In the genomic region with DNA sequence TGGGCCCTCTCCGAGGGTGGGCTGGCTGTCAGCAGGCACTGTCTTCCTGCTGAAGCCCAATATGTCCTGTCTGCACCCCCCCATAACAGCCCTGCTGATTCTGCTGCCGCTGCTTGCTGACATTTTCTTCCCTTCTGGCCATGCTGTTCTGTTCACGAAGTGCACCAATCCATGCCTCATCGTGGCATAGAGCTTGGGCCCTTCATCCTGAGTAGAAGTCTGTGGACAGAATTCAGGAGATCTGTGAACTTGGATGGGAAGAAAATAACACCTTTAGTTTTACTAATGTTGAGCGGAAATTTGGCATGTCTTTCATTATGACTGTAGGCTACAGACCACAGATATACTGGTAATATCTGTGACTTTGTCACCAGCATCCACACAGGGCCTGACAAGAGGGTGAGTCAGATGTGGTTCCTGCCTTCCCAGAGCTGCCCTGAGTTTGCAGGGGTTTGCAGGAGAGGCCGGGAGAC, we compare ENCODE assay signal across 15 cellular contexts. TPM values are rescaled to one million over a fixed set of nuclear protein-coding genes. Genes with fewer than 3 reads are reported as not detected.
DNase-seq lines count a peak whose midpoint lies in the region; ATAC-seq and TF ChIP-seq lines count a peak whose summit lies in the region.
"Had no signal": no experiment of that assay in that cellular context is flagged by ENCODE, and none has a peak within 500 bp of the region (broad histone marks: within the 10 kb centered on the region; RNA-seq: fewer than 3 reads in every experiment).

No MANE protein-coding gene starts in this region.

- ATAC-seq in GM18502 (IDR thresholded peaks at IDR 0.05; ENCODE audit: poor library complexity, unreplicated experiment), result peak; percentile 63
- peak; percentile 67 for ATAC-seq in HG03097 (IDR thresholded peaks at IDR 0.05; ENCODE audit: low FRiP score, unreplicated experiment)
- ATAC-seq: esophagus mucosa; naive thymus-derived CD8-positive, alpha-beta T cell had no signal

- no peak for DNase-seq in CD4-positive, alpha-beta memory T cell
- no peak for DNase-seq in activated naive CD4-positive, alpha-beta T cell treated with anti-CD3 and anti-CD28 coated beads, Interleukin-2, amount 10 ng/mL, durations not matched to agents 7 days and 5 days
- DNase-seq in NCI-H1436 treated with DMSO at 0.1 percent for 48 hours (lab: John Stamatoyannopoulos, UW) (no peak), sigmoid colon (no peak), cardiac septum (ENCODE audit: low spot score) (no peak)
- no peak for DNase-seq in effector CD4-positive, alpha-beta T cell
- DNase-seq: aorta; C1 segment of cervical spinal cord; H7; naive thymus-derived CD8-positive, alpha-beta T cell; NCI-H2081 treated with DMSO at 0.1 percent for 48 hours had no signal

- H3K36me3 Mint-ChIP-seq in CD4-positive, alpha-beta memory T cell, result no peaks in the 10 kb centered on the region
- H3K36me3 Mint-ChIP-seq in activated naive CD4-positive, alpha-beta T cell treated with anti-CD3 and anti-CD28 coated beads, Interleukin-2, amount 10 ng/mL, durations not matched to agents 7 days and 5 days, result no peaks in the 10 kb centered on the region
- H3K36me3 Mint-ChIP-seq: naive thymus-derived CD8-positive, alpha-beta T cell had no signal

- H3K27ac Mint-ChIP-seq in CD4-positive, alpha-beta memory T cell, result peak overlapping the region in 4 of 7 donors; percentile 24 to 61 (median 42)
- peak overlapping the region; percentile 26 for H3K27ac Mint-ChIP-seq in activated naive CD4-positive, alpha-beta T cell treated with anti-CD3 and anti-CD28 coated beads, Interleukin-2, amount 10 ng/mL, durations not matched to agents 7 days and 5 days

- CTCF ChIA-PET in CD4-positive, alpha-beta memory T cell (lab: Charles Lee; ENCODE audit: partially characterized antibody), result no interaction called here
- CTCF ChIA-PET in activated naive CD4-positive, alpha-beta T cell treated with anti-CD3 and anti-CD28 coated beads, Interleukin-2, amount 10 ng/mL, durations not matched to agents 7 days and 5 days (lab: Charles Lee), result no interaction called here

- TF ChIP-seq CTCF in sigmoid colon (IDR thresholded peaks at IDR 0.05), result no peak

- no peaks in the 10 kb centered on the region for H3K4me1 ChIP-seq in CD4-positive, alpha-beta memory T cell (ENCODE audit: insufficient read depth, low read length)
- no peaks in the 10 kb centered on the region for H3K4me1 ChIP-seq in sigmoid colon

- 79 to 87% methylated on average over 6 of the region's 6 CpGs for WGBS in sigmoid colon, 2 donors

- POLR2A ChIA-PET in CD4-positive, alpha-beta memory T cell (lab: Charles Lee; ENCODE audit: partially characterized antibody), result no interaction called here

- intact Hi-C loops in CD4-positive, alpha-beta memory T cell (cut with micrococcal nuclease), result no loop called here
- intact Hi-C loops in sigmoid colon (cut with DNase I) (no loop called here), cardiac septum (cut with DNase I) (no loop called here)

- no peak for TF ChIP-seq EP300 in sigmoid colon (IDR thresholded peaks at IDR 0.05)

- no peaks in the 10 kb centered on the region for H3K27me3 ChIP-seq in CD4-positive, alpha-beta memory T cell (ENCODE audit: insufficient read depth, low read length)
- H3K27me3 ChIP-seq in sigmoid colon, result no peaks in the 10 kb centered on the region

- H3K27me3 Mint-ChIP-seq in CD4-positive, alpha-beta memory T cell, result peaks cover 0 to 2% of the 10 kb centered on the region in 2 donors
- peaks cover 6% of the 10 kb centered on the region for H3K27me3 Mint-ChIP-seq in activated naive CD4-positive, alpha-beta T cell treated with anti-CD3 and anti-CD28 coated beads, Interleukin-2, amount 10 ng/mL, durations not matched to agents 7 days and 5 days

- H3K9me3 Mint-ChIP-seq in CD4-positive, alpha-beta memory T cell, result peaks cover 0 to 3% (median 0%) of the 10 kb centered on the region in 8 donors
- H3K9me3 Mint-ChIP-seq in activated naive CD4-positive, alpha-beta T cell treated with anti-CD3 and anti-CD28 coated beads, Interleukin-2, amount 10 ng/mL, durations not matched to agents 7 days and 5 days, result no peaks in the 10 kb centered on the region
- H3K9me3 Mint-ChIP-seq: naive thymus-derived CD8-positive, alpha-beta T cell had no signal

- no peak overlapping the region for H3K27ac ChIP-seq in CD4-positive, alpha-beta memory T cell (ENCODE audit: low read depth, low read length)
- no peak overlapping the region for H3K27ac ChIP-seq in sigmoid colon
- H3K27ac ChIP-seq: VCaP had no signal

- peaks cover 2 to 14% (median 4%) of the 10 kb centered on the region in 4 donors for H3K4me1 Mint-ChIP-seq in CD4-positive, alpha-beta memory T cell
- H3K4me1 Mint-ChIP-seq in activated naive CD4-positive, alpha-beta T cell treated with anti-CD3 and anti-CD28 coated beads, Interleukin-2, amount 10 ng/mL, durations not matched to agents 7 days and 5 days, result peaks cover 6% of the 10 kb centered on the region

- no peaks in the 10 kb centered on the region for H3K36me3 ChIP-seq in CD4-positive, alpha-beta memory T cell (ENCODE audit: insufficient read depth, low read length)
- H3K36me3 ChIP-seq in sigmoid colon, result no peaks in the 10 kb centered on the region

- no peak for TF ChIP-seq POLR2A in sigmoid colon (IDR thresholded peaks at IDR 0.05)

- no peak overlapping the region for H3K4me3 Mint-ChIP-seq in CD4-positive, alpha-beta memory T cell
- H3K4me3 Mint-ChIP-seq in activated naive CD4-positive, alpha-beta T cell treated with anti-CD3 and anti-CD28 coated beads, Interleukin-2, amount 10 ng/mL, durations not matched to agents 7 days and 5 days, result no peak overlapping the region

- H3K4me3 ChIP-seq in CD4-positive, alpha-beta memory T cell (ENCODE audit: low read length in 2 of 2), result no peak overlapping the region
- H3K4me3 ChIP-seq in sigmoid colon, result no peak overlapping the region

- no peaks in the 10 kb centered on the region for H3K9me3 ChIP-seq in CD4-positive, alpha-beta memory T cell (ENCODE audit: control insufficient read depth in 1 of 2, low read length in 2 of 2)
- no peaks in the 10 kb centered on the region for H3K9me3 ChIP-seq in sigmoid colon

RNA-seq across cellular contexts. Expression of a gene that starts 14.1 kb away (rescaled TPM):
- 10 to 100 TPM; 27.9 to 36.7 TPM for total RNA-seq in CD4-positive, alpha-beta memory T cell
- polyA plus RNA-seq in CD4-positive, alpha-beta memory T cell, result 1 to 10 TPM; 1.2 to 1.7 TPM
- total RNA-seq in sigmoid colon (10 to 100 TPM; 25.7 to 56.5 (median 30.7) TPM), cardiac septum (21.6 TPM)
- 10 to 100 TPM; 14.4 to 34.1 (median 26.4) TPM for polyA plus RNA-seq in sigmoid colon

RNA-seq across cellular contexts. Expression of a gene that starts 29.9 kb away (rescaled TPM):
- not detected for total RNA-seq in CD4-positive, alpha-beta memory T cell
- not detected for polyA plus RNA-seq in CD4-positive, alpha-beta memory T cell
- total RNA-seq in sigmoid colon (not detected), cardiac septum (0.40 TPM)
- polyA plus RNA-seq in sigmoid colon, result under 1 TPM in 1 of 3 donors, not detected in 2; 0.98 TPM
- total RNA-seq: aorta; esophagus mucosa; H7; naive thymus-derived CD8-positive, alpha-beta T cell had no signal
- polyA plus RNA-seq: aorta; naive thymus-derived CD8-positive, alpha-beta T cell had no signal

RNA-seq across cellular contexts. Expression of a gene that starts 54.9 kb away (rescaled TPM):
- total RNA-seq in CD4-positive, alpha-beta memory T cell, result 100 to 1,000 TPM; 119 to 122 TPM
- 10 to 100 TPM; 34.5 to 51.0 TPM for polyA plus RNA-seq in CD4-positive, alpha-beta memory T cell
- total RNA-seq in sigmoid colon (100 to 1,000 TPM in 1 of 4 donors, 10 to 100 TPM in 3; 12.8 to 126 (median 38.8) TPM), cardiac septum (15.6 TPM)
- 10 to 100 TPM in 2 of 3 donors, 1 to 10 TPM in 1; 7.2 to 43.5 (median 12.5) TPM for polyA plus RNA-seq in sigmoid colon
